In the genomic region with DNA sequence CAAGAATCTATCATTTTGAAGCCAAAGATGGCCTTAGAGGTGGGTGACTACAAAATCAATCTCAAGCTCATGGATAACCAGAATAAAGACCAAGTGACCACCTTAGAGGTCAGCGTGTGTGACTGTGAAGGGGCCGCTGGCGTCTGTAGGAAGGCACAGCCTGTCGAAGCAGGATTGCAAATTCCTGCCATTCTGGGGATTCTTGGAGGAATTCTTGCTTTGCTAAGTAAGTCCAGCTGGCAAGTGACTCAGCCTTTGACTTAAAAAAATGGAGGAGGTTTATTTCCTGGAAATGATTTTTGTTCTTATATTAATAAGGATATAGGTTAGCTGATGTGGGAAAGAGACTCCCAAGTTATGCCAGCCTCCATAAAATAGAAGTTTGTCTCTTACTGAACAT, we compare ENCODE assay signal across 12 cellular contexts. TPM values are rescaled to one million over a fixed set of nuclear protein-coding genes. Genes with fewer than 3 reads are reported as not detected.
DNase-seq lines count a peak whose midpoint lies in the region; ATAC-seq and TF ChIP-seq lines count a peak whose summit lies in the region.
"Had no signal": no experiment of that assay in that cellular context is flagged by ENCODE, and none has a peak within 500 bp of the region (broad histone marks: within the 10 kb centered on the region; RNA-seq: fewer than 3 reads in every experiment).

No MANE protein-coding gene starts in this region.

- H3K36me3 ChIP-seq in RWPE2 (ENCODE audit: low read depth) (peaks cover 94% of the 10 kb centered on the region), osteoblast (ENCODE audit: insufficient read depth, low read length) (no peaks in the 10 kb centered on the region)

- H3K27me3 ChIP-seq in RWPE2 (ENCODE audit: insufficient read depth, poor library complexity, severe bottlenecking) (no peaks in the 10 kb centered on the region), osteoblast (ENCODE audit: insufficient read depth, low read length) (no peaks in the 10 kb centered on the region)

- intact Hi-C loops in natural killer cell (cut with micrococcal nuclease) = no loop called here

- DNase-seq in ELR (ENCODE audit: low read depth) (peak; percentile 90), RWPE2 (ENCODE audit: low spot score) (no peak), fibroblast of pulmonary artery (ENCODE audit: low read depth) (peak; percentile 88), osteoblast (ENCODE audit: insufficient read length, low spot score, missing footprints) (peak; percentile 93), NCI-H526 (lab: John Stamatoyannopoulos, UW) (no peak), natural killer cell (no peak), NCI-H748 treated with DMSO at 0.1 percent for 48 hours (lab: John Stamatoyannopoulos, UW) (no peak)
- DNase-seq: activated naive CD8-positive, alpha-beta T cell treated with anti-CD3 and anti-CD28 coated beads, Interleukin-2, amount 50 U/mL, for 24 hours; small intestine; T-helper 2 cell had no signal

- H3K4me3 ChIP-seq in RWPE2 (ENCODE audit: severe bottlenecking) (no peak overlapping the region), fibroblast of pulmonary artery (replicated peaks; ENCODE audit: low read depth, low read length) (no peak overlapping the region), osteoblast (ENCODE audit: insufficient read depth, low read length) (no peak overlapping the region)

- no peaks in the 10 kb centered on the region for H3K9me3 Mint-ChIP-seq in natural killer cell
- H3K9me3 Mint-ChIP-seq: activated naive CD8-positive, alpha-beta T cell treated with anti-CD3 and anti-CD28 coated beads, Interleukin-2, amount 50 U/mL, for 24 hours had no signal

- H3K36me3 Mint-ChIP-seq in natural killer cell = no peaks in the 10 kb centered on the region

- no peak overlapping the region for H3K4me3 Mint-ChIP-seq in natural killer cell
- H3K4me3 Mint-ChIP-seq: activated naive CD8-positive, alpha-beta T cell treated with anti-CD3 and anti-CD28 coated beads, Interleukin-2, amount 50 U/mL, for 24 hours had no signal

- ATAC-seq in RWPE2 (ENCODE audit: low read depth) (peak; percentile 62; the same call in 1 of the 3 replicates), GM21717 (IDR thresholded peaks at IDR 0.05; ENCODE audit: unreplicated experiment) (no peak), natural killer cell (no peak)
- ATAC-seq: activated naive CD8-positive, alpha-beta T cell treated with anti-CD3 and anti-CD28 coated beads, Interleukin-2, amount 50 U/mL, for 24 hours; esophagus mucosa had no signal

- H3K27me3 Mint-ChIP-seq in natural killer cell (ENCODE audit: low read depth in 2 of 2) = peaks cover 7 to 11% of the 10 kb centered on the region in 2 donors

- H3K27ac ChIP-seq in RWPE2 (ENCODE audit: poor library complexity, severe bottlenecking) (peak overlapping the region; percentile 30), osteoblast (ENCODE audit: low read depth, low read length) (peak overlapping the region; percentile 69)

- H3K9me3 ChIP-seq in RWPE2 (ENCODE audit: severe bottlenecking) (no peaks in the 10 kb centered on the region), osteoblast (ENCODE audit: low read depth, low read length) (no peaks in the 10 kb centered on the region)

- no peaks in the 10 kb centered on the region for H3K79me2 ChIP-seq in osteoblast (ENCODE audit: insufficient read depth, low read length)

- H3K4me1 ChIP-seq in RWPE2 (ENCODE audit: insufficient read depth, poor library complexity, severe bottlenecking) = no peaks in the 10 kb centered on the region
- H3K4me1 ChIP-seq in osteoblast (ENCODE audit: insufficient read depth, low read length) = peaks cover 22% of the 10 kb centered on the region

- peak overlapping the region; percentile 57 for H2AFZ ChIP-seq in osteoblast (ENCODE audit: low read length)

- no peak overlapping the region for H3K27ac Mint-ChIP-seq in natural killer cell
- H3K27ac Mint-ChIP-seq: activated naive CD8-positive, alpha-beta T cell treated with anti-CD3 and anti-CD28 coated beads, Interleukin-2, amount 50 U/mL, for 24 hours had no signal

- H3K4me1 Mint-ChIP-seq in natural killer cell = no peaks in the 10 kb centered on the region
- H3K4me1 Mint-ChIP-seq: activated naive CD8-positive, alpha-beta T cell treated with anti-CD3 and anti-CD28 coated beads, Interleukin-2, amount 50 U/mL, for 24 hours had no signal

- H3K4me2 ChIP-seq in osteoblast (ENCODE audit: insufficient read depth, low read length) = peak overlapping the region; percentile 72

- H4K20me1 ChIP-seq in osteoblast (ENCODE audit: insufficient read depth, low read length) = no peaks in the 10 kb centered on the region

- no peak for TF ChIP-seq CTCF in RWPE2 (IDR thresholded peaks at IDR 0.05; ENCODE audit: poor library complexity, severe bottlenecking)
- TF ChIP-seq CTCF in fibroblast of pulmonary artery (IDR thresholded peaks at IDR 0.05; ENCODE audit: low read length, missing control alignments) = no peak
- TF ChIP-seq CTCF in osteoblast (IDR thresholded peaks at IDR 0.05; ENCODE audit: extremely low read depth, low read depth, low read length) = no peak
- TF ChIP-seq CTCF in natural killer cell (IDR thresholded peaks at IDR 0.05) = no peak

RNA-seq across cellular contexts. Expression of gene TANGO6, which starts 19.9 kb away (rescaled TPM):
- total RNA-seq in osteoblast (38.0 and 47.4 TPM in 2 replicates), natural killer cell (10 to 100 TPM; 21.2 to 27.3 (median 23.9) TPM)

Comparison
In these comparisons a context has a peak if more than half of its experiments do, and no peak if none do; other contexts are left out.
1. DNase-seq: peak in ELR (single experiment), fibroblast of pulmonary artery (single experiment) and osteoblast (single experiment); none in RWPE2 (single experiment), NCI-H526 (0 of 2), natural killer cell (single experiment) and NCI-H748 treated with DMSO at 0.1 percent for 48 hours (single experiment).